ENCODE assay signal across 11 cellular contexts in the genomic region with DNA sequence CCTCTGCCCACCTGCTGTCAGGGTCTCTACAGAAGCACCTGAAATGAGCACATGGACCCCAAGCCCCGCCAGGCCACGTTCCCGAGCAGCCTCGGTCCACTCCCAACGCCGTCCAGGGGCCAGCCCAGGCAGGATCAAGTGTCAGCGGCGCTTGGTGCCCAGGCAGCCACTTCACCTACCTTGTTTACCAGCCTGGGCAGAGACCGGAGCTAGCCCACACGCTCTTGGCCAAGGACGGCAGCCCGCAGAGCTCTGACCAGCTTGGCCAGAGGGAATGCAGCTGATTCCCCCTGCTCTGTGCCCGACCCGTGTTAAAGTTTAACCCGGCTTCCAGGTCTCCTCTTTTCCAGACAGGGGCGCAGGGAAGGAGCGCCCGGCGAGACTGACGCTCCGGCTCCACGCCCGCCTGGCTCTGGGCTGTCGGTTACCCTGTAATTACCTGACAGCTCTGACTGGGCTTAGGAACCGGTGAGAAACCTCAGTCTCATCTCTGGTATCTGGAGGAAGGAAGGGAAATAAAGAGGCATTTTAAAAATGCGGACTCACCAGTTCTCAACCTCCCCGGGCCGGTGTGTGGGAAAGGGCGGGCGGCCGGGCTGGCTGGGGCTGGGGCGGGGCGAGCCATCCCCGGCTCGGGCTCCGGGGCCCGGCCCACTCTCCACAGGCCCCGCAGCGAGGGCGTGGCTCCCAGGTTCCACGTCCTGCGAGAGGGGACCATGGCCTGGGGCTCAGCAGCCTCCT. TPM values are rescaled to one million over a fixed set of nuclear protein-coding genes. Genes with fewer than 3 reads are reported as not detected.
DNase-seq lines count a peak whose midpoint lies in the region; ATAC-seq, FAIRE-seq and TF ChIP-seq lines count a peak whose summit lies in the region.
"Had no signal": no experiment of that assay in that cellular context is flagged by ENCODE, and none has a peak within 500 bp of the region (broad histone marks: within the 10 kb centered on the region; RNA-seq: fewer than 3 reads in every experiment).

No MANE protein-coding gene starts in this region.

- no peak overlapping the region for H3K14ac ChIP-seq in mesenchymal stem cell (ENCODE audit: low read length in 2 of 2)

- H3K18ac ChIP-seq in mesenchymal stem cell (ENCODE audit: low read depth in 1 of 2, low read length in 2 of 2) = peak overlapping the region in 1 of 2 experiments; percentile 28

- peak overlapping the region; percentile 97 for H2AK5ac ChIP-seq in mesenchymal stem cell (ENCODE audit: low read length, severe bottlenecking)

- no peaks in the 10 kb centered on the region for H3K27me3 ChIP-seq in mesenchymal stem cell (ENCODE audit: control insufficient read depth in 1 of 2, insufficient read depth in 1 of 2, low read length in 2 of 2)
- no peaks in the 10 kb centered on the region for H3K27me3 ChIP-seq in esophagus muscularis mucosa

- H4K91ac ChIP-seq in mesenchymal stem cell (ENCODE audit: low read length) = peak overlapping the region; percentile 88

- 61% methylated on average over 39 of the region's 42 CpGs for WGBS in mesenchymal stem cell
- WGBS in esophagus muscularis mucosa = 73% methylated on average over 24 of the region's 42 CpGs

- POLR2A ChIA-PET in HEK293T (lab: Yijun Ruan, JAX) = no interaction called here

- ATAC-seq in Right ventricle myocardium inferior = peak; percentile 43
- no peak for ATAC-seq in HG02973 (IDR thresholded peaks at IDR 0.05; ENCODE audit: unreplicated experiment)
- ATAC-seq: activated naive CD8-positive, alpha-beta T cell treated with anti-CD3 and anti-CD28 coated beads, Interleukin-2, amount 50 U/mL, for 24 hours; GM12878 had no signal

- TF ChIP-seq EP300 in esophagus muscularis mucosa (IDR thresholded peaks at IDR 0.05) = no peak

- peak overlapping the region; percentile 97 for H2BK5ac ChIP-seq in mesenchymal stem cell (ENCODE audit: low read depth, low read length, poor library complexity, severe bottlenecking)

- no peak overlapping the region for H2BK120ac ChIP-seq in mesenchymal stem cell (ENCODE audit: low read depth, low read length)

- DNase-seq in Right ventricle myocardium inferior (ENCODE audit: missing footprints) (no peak), cardiac septum (ENCODE audit: low spot score) (no peak), epithelial cell of esophagus (ENCODE audit: low read depth) (peak; percentile 91), mesenchymal stem cell (no peak), GM19239 (ENCODE audit: insufficient read length, low spot score) (no peak), esophagus muscularis mucosa (ENCODE audit: extremely low spot score) (no peak), HEK293T (ENCODE audit: extremely low spot score) (no peak)
- DNase-seq: activated naive CD8-positive, alpha-beta T cell treated with anti-CD3 and anti-CD28 coated beads, Interleukin-2, amount 50 U/mL, for 24 hours; stimulated activated CD4-positive, alpha-beta T cell treated with anti-CD3 and anti-CD28 coated beads, Interleukin-12 subunit alpha, Interleukin-12 subunit beta, amount 100 ng/mL, for 4 hours had no signal

- H3K27ac ChIP-seq in mesenchymal stem cell (ENCODE audit: low read length, poor library complexity, severe bottlenecking) (peak overlapping the region; percentile 99), esophagus muscularis mucosa (replicated peaks in 1 of 4) (peak overlapping the region in 1 of 4 donors; percentile 4)

- H3K23ac ChIP-seq in mesenchymal stem cell (ENCODE audit: low read length in 2 of 2) = no peak overlapping the region

- peak overlapping the region; percentile 44 for H3K4me3 ChIP-seq in epithelial cell of esophagus (ENCODE audit: low read length)
- H3K4me3 ChIP-seq in mesenchymal stem cell (ENCODE audit: insufficient read depth in 1 of 2, low read depth in 1 of 2, low read length in 2 of 2) = peak overlapping the region in 1 of 2 experiments; percentile 59
- H3K4me3 ChIP-seq in esophagus muscularis mucosa = no peak overlapping the region
- H3K4me3 ChIP-seq: GM12878 had no signal

- H3K36me3 ChIP-seq in mesenchymal stem cell (ENCODE audit: control insufficient read depth in 1 of 2, insufficient read depth in 2 of 2, low read depth in 1 of 2, low read length in 2 of 2) (peaks cover 23 to 42% of the 10 kb centered on the region in 2 experiments), esophagus muscularis mucosa (peaks cover 4 to 47% (median 36%) of the 10 kb centered on the region in 4 donors)

- H4K8ac ChIP-seq in mesenchymal stem cell (ENCODE audit: low read length) = peak overlapping the region; percentile 35

- CTCF ChIA-PET in HEK293T (lab: Yijun Ruan, JAX) = no interaction called here

- no peak for FAIRE-seq in GM19239 (lab: Jason Lieb, UNC)
- FAIRE-seq: GM12878 had no signal

- peak overlapping the region; percentile 96 for H3K4me2 ChIP-seq in mesenchymal stem cell (ENCODE audit: low read length, poor library complexity, severe bottlenecking)

- H3K4me1 ChIP-seq in mesenchymal stem cell (ENCODE audit: control insufficient read depth, insufficient read depth, low read depth, low read length) (peaks cover 33% of the 10 kb centered on the region), esophagus muscularis mucosa (peaks cover 40 to 56% (median 48%) of the 10 kb centered on the region in 4 donors)

- H3K79me1 ChIP-seq in mesenchymal stem cell (replicated peaks; ENCODE audit: low read length, poor library complexity, severe bottlenecking) = peaks cover 5% of the 10 kb centered on the region

- TF ChIP-seq POLR2A in esophagus muscularis mucosa (IDR thresholded peaks at IDR 0.05; ENCODE audit: low read depth) = no peak

- no peak overlapping the region for H3K9ac ChIP-seq in mesenchymal stem cell (ENCODE audit: low read length)

- intact Hi-C loops in Right ventricle myocardium inferior (cut with DNase I) = loop anchor here (2.0 kb wide), 1 partner anchor 65 kb away; no protein-coding TSS in a partner anchor
- intact Hi-C loops in cardiac septum (cut with DNase I) = no loop called here
- intact Hi-C loops in esophagus muscularis mucosa (cut with DNase I) = no loop called here

- H2BK12ac ChIP-seq in mesenchymal stem cell (ENCODE audit: low read length in 2 of 2) = peak overlapping the region in 1 of 2 experiments; percentile 67

- H3K9me3 ChIP-seq in mesenchymal stem cell (ENCODE audit: control insufficient read depth, low read length) (no peaks in the 10 kb centered on the region), esophagus muscularis mucosa (no peaks in the 10 kb centered on the region)

- H3K4ac ChIP-seq in mesenchymal stem cell (ENCODE audit: low read depth in 1 of 2, low read length in 2 of 2) = no peak overlapping the region

- no peak overlapping the region for H2AFZ ChIP-seq in mesenchymal stem cell (ENCODE audit: low read depth, low read length)

- peak overlapping the region; percentile 63 for H2BK15ac ChIP-seq in mesenchymal stem cell (ENCODE audit: low read depth, poor library complexity, severe bottlenecking)

- TF ChIP-seq CTCF in epithelial cell of esophagus (IDR thresholded peaks at IDR 0.05; ENCODE audit: insufficient read depth, low read depth, low read length, missing control alignments) = no peak
- no peak for TF ChIP-seq CTCF in esophagus muscularis mucosa (IDR thresholded peaks at IDR 0.05)

TF ChIP-seq in HEK293T, 16 proteins besides CTCF, POLR2A, EP300 and RAD21:
- TF ChIP-seq L3MBTL2 (conservative IDR thresholded peaks at IDR 0.05) = no peak
- TF ChIP-seq, protein P1, sequence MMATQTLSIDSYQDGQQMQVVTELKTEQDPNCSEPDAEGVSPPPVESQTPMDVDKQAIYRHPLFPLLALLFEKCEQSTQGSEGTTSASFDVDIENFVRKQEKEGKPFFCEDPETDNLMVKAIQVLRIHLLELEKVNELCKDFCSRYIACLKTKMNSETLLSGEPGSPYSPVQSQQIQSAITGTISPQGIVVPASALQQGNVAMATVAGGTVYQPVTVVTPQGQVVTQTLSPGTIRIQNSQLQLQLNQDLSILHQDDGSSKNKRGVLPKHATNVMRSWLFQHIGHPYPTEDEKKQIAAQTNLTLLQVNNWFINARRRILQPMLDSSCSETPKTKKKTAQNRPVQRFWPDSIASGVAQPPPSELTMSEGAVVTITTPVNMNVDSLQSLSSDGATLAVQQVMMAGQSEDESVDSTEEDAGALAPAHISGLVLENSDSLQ (IDR thresholded peaks at IDR 0.05) = no peak
- TF ChIP-seq TARDBP (IDR thresholded peaks at IDR 0.05) = no peak
- no peak for TF ChIP-seq SUZ12 (IDR thresholded peaks at IDR 0.05)
- TF ChIP-seq ZNF384 (IDR thresholded peaks at IDR 0.05) = no peak
- TF ChIP-seq FOXM1 (IDR thresholded peaks at IDR 0.05; ENCODE audit: borderline replicate concordance) = no peak
- TF ChIP-seq BHLHE40 (IDR thresholded peaks at IDR 0.05; ENCODE audit: borderline replicate concordance) = no peak

RNA-seq across cellular contexts. Expression of a gene that starts 4.6 kb away (rescaled TPM):
- total RNA-seq in Right ventricle myocardium inferior (55.3 TPM), cardiac septum (70.1 TPM), esophagus muscularis mucosa (10 to 100 TPM; 28.2 to 76.8 (median 46.6) TPM)
- 28.1 TPM for polyA plus RNA-seq in mesenchymal stem cell (2013, experiment 1 of 2)
- 25.8 TPM for polyA plus RNA-seq in mesenchymal stem cell (2013, experiment 2 of 2)
